8 cellular contexts compared by ENCODE assay signal in the genomic region with DNA sequence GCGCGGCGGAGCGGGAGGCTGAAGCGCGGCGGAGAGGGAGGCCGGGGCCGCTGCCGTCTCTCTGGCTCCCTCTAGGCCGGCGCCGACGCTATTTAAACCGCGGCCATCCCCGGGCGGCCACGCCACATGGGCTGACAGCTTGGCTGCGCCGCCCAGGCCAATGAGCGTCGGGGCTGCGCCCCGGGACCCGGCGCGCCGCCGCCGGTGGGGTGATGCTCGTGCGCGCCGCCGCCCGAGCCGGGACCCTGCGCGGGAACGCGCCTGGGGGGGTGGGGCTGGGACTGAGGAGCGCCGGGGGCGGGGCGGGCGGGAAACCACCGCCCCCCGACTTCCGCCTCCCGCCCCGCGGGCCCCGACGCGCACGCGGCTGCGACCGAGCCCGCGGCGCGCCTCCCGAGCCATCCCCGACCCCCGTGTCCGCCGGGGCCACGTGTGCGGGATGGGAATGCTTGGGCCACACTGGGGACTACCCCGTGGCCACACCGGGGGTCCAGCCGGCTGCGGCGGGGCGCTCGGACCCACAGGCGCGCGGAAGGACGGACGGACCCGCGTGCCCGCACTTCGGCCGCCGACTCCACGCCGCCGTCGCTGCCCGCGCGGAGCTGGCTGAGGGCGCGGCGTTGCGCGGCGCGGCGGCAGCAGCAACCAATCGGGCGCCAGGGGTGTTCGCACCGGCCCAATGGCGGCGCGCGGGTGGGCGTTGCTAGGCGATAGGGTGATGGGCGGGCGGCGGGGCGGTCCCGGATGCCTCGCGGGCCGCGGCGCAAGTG. TPM values are rescaled to one million over a fixed set of nuclear protein-coding genes. Genes with fewer than 3 reads are reported as not detected.
DNase-seq lines count a peak whose midpoint lies in the region; FAIRE-seq and TF ChIP-seq lines count a peak whose summit lies in the region.

A gene (minus strand): TSS at position 68 of the 770 bp plus-strand sequence. CDS start 1,791 bp downstream, outside the sequence.

- peaks cover 15 to 45% of the 10 kb centered on the region in 2 experiments; a peak in 3 of 4 replicates for H3K79me2 ChIP-seq in H1 (ENCODE audit: control insufficient read depth in 1 of 2, insufficient read depth in 2 of 2, low read length in 2 of 2)

- H3K9me3 ChIP-seq in H1 (ENCODE audit: insufficient read depth in 2 of 2, low read depth in 1 of 2, low read length in 1 of 2): no peaks in the 10 kb centered on the region

- H3K27ac ChIP-seq in H1 (ENCODE audit: low read depth, low read length): peak within 1 kb of the TSS; percentile 96

- H3K4me1 ChIP-seq in H1 (replicated peaks in 1 of 4; ENCODE audit: control insufficient read depth in 3 of 4, insufficient read depth in 4 of 4, low read length in 3 of 4): peaks cover 0 to 47% (median 39%) of the 10 kb centered on the region in 4 experiments; a peak in 6 of 7 replicates

- H4K20me1 ChIP-seq in H1 (replicated peaks in 1 of 2; ENCODE audit: control insufficient read depth in 1 of 2, insufficient read depth in 2 of 2, low read length in 2 of 2): peaks cover 6 to 29% of the 10 kb centered on the region in 2 experiments

- H2BK20ac ChIP-seq in H1 (ENCODE audit: low read length): 0 out of 2 replicates have a peak within 1 kb of the TSS, but pooled peaks have one; percentile 32

- H3K23me2 ChIP-seq in H1 (ENCODE audit: low read depth, low read length): peaks cover 14% of the 10 kb centered on the region; the same call in 1 of the 2 replicates

- peak within 1 kb of the TSS; percentile 78 to 90 (median 82) for H3K9ac ChIP-seq in H1 (replicated peaks in 1 of 4; ENCODE audit: extremely low read depth in 1 of 4, low read depth in 3 of 4, low read length in 3 of 4)

- H2BK5ac ChIP-seq in H1 (ENCODE audit: low read depth, low read length): peak within 1 kb of the TSS; percentile 97

- no peak within 1 kb of the TSS for H2AFZ ChIP-seq in H1 (ENCODE audit: low read length)

- peak within 1 kb of the TSS; percentile 80 to 95 for H3K4me2 ChIP-seq in H1 (ENCODE audit: insufficient read depth in 1 of 2, low read depth in 2 of 2, low read length in 2 of 2)

- 0 out of 2 replicates have a peak within 1 kb of the TSS, but pooled peaks have one; percentile 50 for H2BK12ac ChIP-seq in H1 (ENCODE audit: low read depth, low read length)

- H3K56ac ChIP-seq in H1 (replicated peaks; ENCODE audit: insufficient read length, low read depth, low read length): peak within 1 kb of the TSS; percentile 90

- H4K91ac ChIP-seq in H1 (replicated peaks; ENCODE audit: insufficient read length, low read length): peak within 1 kb of the TSS; percentile 99

- no peak within 1 kb of the TSS for H2BK15ac ChIP-seq in H1 (ENCODE audit: low read length)

- WGBS in H1 (ENCODE audit: extremely low coverage in 1 of 2, insufficient coverage in 1 of 2, insufficient read length in 1 of 2, insufficient replicate concordance in 2 of 2, low coverage in 1 of 2, low lambda C conversion rate in 2 of 2, missing lambda C conversion rate in 1 of 2), 2 experiments: 1% methylated on average over 66 of the region's 124 CpGs; no CpG with 5 or more reads in 1 of the 2 experiments

- peak in 1 of 2 experiments; percentile 20; a peak in 2 of 4 replicates for TF ChIP-seq RAD21 in H1 (IDR thresholded peaks at IDR 0.05 in 1 of 2, conservative IDR thresholded peaks at IDR 0.05 in 1 of 2; ENCODE audit: low read depth in 2 of 2, low read length in 2 of 2)

- peak within 1 kb of the TSS; percentile 56 for H3K14ac ChIP-seq in H1 (ENCODE audit: insufficient read length)

- peak within 1 kb of the TSS; percentile 62 to 94 (median 78) for H3K4me3 ChIP-seq in H1 (ENCODE audit: extremely low read depth in 1 of 4, insufficient read depth in 2 of 4, low read depth in 3 of 4, low read length in 4 of 4)

- peaks cover 19 to 27% (median 24%) of the 10 kb centered on the region in 4 experiments; a peak in 6 of 8 replicates for H3K36me3 ChIP-seq in H1 (ENCODE audit: control insufficient read depth in 2 of 4, insufficient read depth in 4 of 4, low read length in 3 of 4)

- no peak within 1 kb of the TSS for H3K23ac ChIP-seq in H1 (ENCODE audit: insufficient read length)

- peak; percentile 86 to 92 for TF ChIP-seq POLR2A in H1 (IDR thresholded peaks at IDR 0.05; ENCODE audit: control extremely low read depth in 1 of 2, low read depth in 2 of 2, low read length in 2 of 2)

- CTCF ChIA-PET in activated CD8-positive, alpha-beta memory T cell treated with anti-CD3 and anti-CD28 coated beads for 36 hours (lab: Charles Lee): interaction anchor here (0.7 to 1.9 kb wide), 9 partner anchors 10 to 139 kb away, joined by 3 to 9 read pairs (median 3); no protein-coding TSS in a partner anchor
- CTCF ChIA-PET in H1 (lab: Charles Lee; ENCODE audit: partially characterized antibody): interaction anchor here (1.0 to 2.5 kb wide), 7 partner anchors 16 to 68 kb away, joined by 3 to 10 read pairs (median 3); a partner anchor contains a TSS

- no peak for FAIRE-seq in H1 (lab: Jason Lieb, UNC)

- DNase-seq in COLO829 (ENCODE audit: low spot score) (peak; percentile 96), GM20000 (ENCODE audit: low spot score) (peak; percentile 100), HT-29 (ENCODE audit: low spot score) (peak; percentile 97), H1 (ENCODE audit: low read depth in 1 of 2, low spot score in 2 of 2) (peak; percentile 81 to 96), mesenteric fat pad (ENCODE audit: low spot score) (peak; percentile 98)
- peak; percentile 88 for DNase-seq in NK-92 treated with Interleukin-12 subunit alpha and Interleukin-12 subunit beta, amount 100 ng/mL, for 24 hours (lab: John Stamatoyannopoulos, UW)
- DNase-seq in stimulated activated CD8-positive, alpha-beta memory T cell treated with anti-CD3 and anti-CD28 coated beads, Interleukin-15, amount 100 ng/mL, for 24 hours (ENCODE audit: low read depth): peak; percentile 91

- TF ChIP-seq CTCF in GM20000 (IDR thresholded peaks at IDR 0.05; ENCODE audit: extremely low read depth, missing control alignments) (peak; percentile 56), H1 (IDR thresholded peaks at IDR 0.05; ENCODE audit: control extremely low read depth in 1 of 3, insufficient read depth in 1 of 3, low read depth in 1 of 3, low read length in 3 of 3) (peak in 2 of 3 experiments; percentile 40 to 48; a peak in 2 of 4 replicates)

- H4K8ac ChIP-seq in H1 (ENCODE audit: extremely low read depth, insufficient read depth, low read length): peak within 1 kb of the TSS; percentile 99

- peaks cover 10% of the 10 kb centered on the region for H3K79me1 ChIP-seq in H1 (ENCODE audit: low read depth, low read length)

- POLR2A ChIA-PET in activated CD8-positive, alpha-beta memory T cell treated with anti-CD3 and anti-CD28 coated beads for 36 hours (lab: Charles Lee): interaction anchor here (0.6 to 1.0 kb wide), 10 partner anchors 8 to 341 kb away, joined by 3 to 8 read pairs (median 3); a partner anchor contains a TSS
- POLR2A ChIA-PET in H1 (lab: Charles Lee; ENCODE audit: partially characterized antibody): interaction anchor here (0.6 to 4.2 kb wide), 36 partner anchors 9 to 344 kb away, joined by 3 to 21 read pairs (median 4); a partner anchor contains a TSS

- H4K5ac ChIP-seq in H1 (ENCODE audit: insufficient read length, low read depth, low read length): peak within 1 kb of the TSS; percentile 95

- H3K18ac ChIP-seq in H1 (ENCODE audit: extremely low read depth, low read length): peak within 1 kb of the TSS; percentile 99

- H3K4ac ChIP-seq in H1 (replicated peaks; ENCODE audit: insufficient read length, low read depth, low read length): peak within 1 kb of the TSS; percentile 99

- H3K27me3 ChIP-seq in H1 (replicated peaks in 1 of 4; ENCODE audit: control insufficient read depth in 3 of 4, extremely low read depth in 1 of 4, insufficient read depth in 3 of 4, low read length in 3 of 4): no peaks in the 10 kb centered on the region

- peak within 1 kb of the TSS; percentile 94 for H2BK120ac ChIP-seq in H1 (replicated peaks; ENCODE audit: low read depth, low read length)

- TF ChIP-seq EP300 in H1 (IDR thresholded peaks at IDR 0.05; ENCODE audit: borderline replicate concordance in 1 of 2, low read depth in 2 of 2, low read length in 2 of 2): no peak; a peak in 1 of 3 replicates

- H2AK5ac ChIP-seq in H1 (ENCODE audit: low read depth, low read length): peak within 1 kb of the TSS; percentile 53; the same call in 1 of the 2 replicates

TF ChIP-seq in H1, 55 proteins besides CTCF, POLR2A, EP300 and RAD21 (continues in another document):
- TF ChIP-seq CTBP2 (IDR thresholded peaks at IDR 0.05; ENCODE audit: borderline replicate concordance, insufficient read depth, insufficient read length, low read length) (no peak), SIX5 (IDR thresholded peaks at IDR 0.05; ENCODE audit: low read depth, low read length) (no peak), ZNF274 (IDR thresholded peaks at IDR 0.05; ENCODE audit: borderline replicate concordance, extremely low read depth, low read length) (no peak), BCL11A (IDR thresholded peaks at IDR 0.05; ENCODE audit: low read depth in 2 of 2, low read length in 2 of 2) (no peak), EZH2 (IDR thresholded peaks at IDR 0.05; ENCODE audit: low read depth, low read length, severe bottlenecking) (no peak), TEAD4 (IDR thresholded peaks at IDR 0.05; ENCODE audit: low read depth, low read length) (no peak), HDAC2 (IDR thresholded peaks at IDR 0.05; ENCODE audit: borderline replicate concordance in 1 of 2, low read depth in 2 of 2, low read length in 2 of 2) (peak in 1 of 2 experiments; percentile 80; a peak in 1 of 4 replicates)
- TF ChIP-seq, protein P1, sequence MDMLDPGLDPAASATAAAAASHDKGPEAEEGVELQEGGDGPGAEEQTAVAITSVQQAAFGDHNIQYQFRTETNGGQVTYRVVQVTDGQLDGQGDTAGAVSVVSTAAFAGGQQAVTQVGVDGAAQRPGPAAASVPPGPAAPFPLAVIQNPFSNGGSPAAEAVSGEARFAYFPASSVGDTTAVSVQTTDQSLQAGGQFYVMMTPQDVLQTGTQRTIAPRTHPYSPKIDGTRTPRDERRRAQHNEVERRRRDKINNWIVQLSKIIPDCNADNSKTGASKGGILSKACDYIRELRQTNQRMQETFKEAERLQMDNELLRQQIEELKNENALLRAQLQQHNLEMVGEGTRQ (IDR thresholded peaks at IDR 0.05; ENCODE audit: low read length): peak; percentile 25; the same call in 1 of the 2 replicates

RNA-seq across cellular contexts. Expression of the gene that starts here (rescaled TPM):
- total RNA-seq in HT-29 (2014; rRNA removed; shearing (Covaris generic)): 477 and 592 TPM in 2 replicates
- 100 to 1,000 TPM; 302 to 305 TPM for total RNA-seq in activated CD8-positive, alpha-beta memory T cell treated with anti-CD3 and anti-CD28 coated beads for 36 hours
- 559 and 561 TPM in 2 replicates for total RNA-seq in H1 (2021; fragmentation: NEBNext Ultra II Directional; extraction: Animal tissue kit (Norgen Biotek cat#: 25700))
- 143 and 206 TPM in 2 replicates for polyA plus RNA-seq in H1 (2011; rRNA removed)
- polyA plus RNA-seq in H1 (2011; cell fraction: cytosol; rRNA removed): 95.7 TPM
- polyA plus RNA-seq in H1 (2011; cell fraction: nucleus; rRNA removed): 314 TPM
- polyA plus RNA-seq in H1 (2012, experiment 1 of 2): 203 to 428 TPM (median 382 TPM) in 4 replicates
- 299 TPM for polyA plus RNA-seq in H1 (2012, experiment 2 of 2)
- polyA plus RNA-seq in H1 (2013, experiment 1 of 2): 202 TPM
- polyA plus RNA-seq in H1 (2013, experiment 2 of 2): 154 TPM
- 112 and 123 TPM in 2 replicates for polyA minus RNA-seq in H1 (2011; rRNA and poly(A)+ RNA removed)
- 386 TPM for polyA minus RNA-seq in H1 (2011; cell fraction: cytosol; rRNA and poly(A)+ RNA removed)
- polyA minus RNA-seq in H1 (2011; cell fraction: nucleus; rRNA and poly(A)+ RNA removed): 183 TPM
- total RNA-seq in mesenteric fat pad: 1,109 TPM

Comparison
In these comparisons a context has a peak if more than half of its experiments do, and no peak if none do; other contexts are left out.
1. Peak in every context shown above with its lines: DNase-seq, H3K4me3 ChIP-seq and H3K27ac ChIP-seq.